Comparison of ENCODE assay signal across 1 cellular context in genomic region chr15:39918688-39919385, GRCh38.
TF ChIP-seq lines count a peak whose summit lies in the region.

No MANE protein-coding gene starts in this region.

TF ChIP-seq in GM23338, 12 proteins besides CTCF, POLR2A, EP300 and RAD21 (continued from another document):
- TF ChIP-seq, protein P1, sequence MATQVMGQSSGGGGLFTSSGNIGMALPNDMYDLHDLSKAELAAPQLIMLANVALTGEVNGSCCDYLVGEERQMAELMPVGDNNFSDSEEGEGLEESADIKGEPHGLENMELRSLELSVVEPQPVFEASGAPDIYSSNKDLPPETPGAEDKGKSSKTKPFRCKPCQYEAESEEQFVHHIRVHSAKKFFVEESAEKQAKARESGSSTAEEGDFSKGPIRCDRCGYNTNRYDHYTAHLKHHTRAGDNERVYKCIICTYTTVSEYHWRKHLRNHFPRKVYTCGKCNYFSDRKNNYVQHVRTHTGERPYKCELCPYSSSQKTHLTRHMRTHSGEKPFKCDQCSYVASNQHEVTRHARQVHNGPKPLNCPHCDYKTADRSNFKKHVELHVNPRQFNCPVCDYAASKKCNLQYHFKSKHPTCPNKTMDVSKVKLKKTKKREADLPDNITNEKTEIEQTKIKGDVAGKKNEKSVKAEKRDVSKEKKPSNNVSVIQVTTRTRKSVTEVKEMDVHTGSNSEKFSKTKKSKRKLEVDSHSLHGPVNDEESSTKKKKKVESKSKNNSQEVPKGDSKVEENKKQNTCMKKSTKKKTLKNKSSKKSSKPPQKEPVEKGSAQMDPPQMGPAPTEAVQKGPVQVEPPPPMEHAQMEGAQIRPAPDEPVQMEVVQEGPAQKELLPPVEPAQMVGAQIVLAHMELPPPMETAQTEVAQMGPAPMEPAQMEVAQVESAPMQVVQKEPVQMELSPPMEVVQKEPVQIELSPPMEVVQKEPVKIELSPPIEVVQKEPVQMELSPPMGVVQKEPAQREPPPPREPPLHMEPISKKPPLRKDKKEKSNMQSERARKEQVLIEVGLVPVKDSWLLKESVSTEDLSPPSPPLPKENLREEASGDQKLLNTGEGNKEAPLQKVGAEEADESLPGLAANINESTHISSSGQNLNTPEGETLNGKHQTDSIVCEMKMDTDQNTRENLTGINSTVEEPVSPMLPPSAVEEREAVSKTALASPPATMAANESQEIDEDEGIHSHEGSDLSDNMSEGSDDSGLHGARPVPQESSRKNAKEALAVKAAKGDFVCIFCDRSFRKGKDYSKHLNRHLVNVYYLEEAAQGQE (IDR thresholded peaks at IDR 0.05; ENCODE audit: unreplicated experiment) = no peak
- TF ChIP-seq ETS1 (IDR thresholded peaks at IDR 0.05) = no peak
- TF ChIP-seq EZH2 (IDR thresholded peaks at IDR 0.05; ENCODE audit: low read depth, unreplicated experiment) = no peak
